1 cellular context compared by ENCODE assay signal in the genomic region with DNA sequence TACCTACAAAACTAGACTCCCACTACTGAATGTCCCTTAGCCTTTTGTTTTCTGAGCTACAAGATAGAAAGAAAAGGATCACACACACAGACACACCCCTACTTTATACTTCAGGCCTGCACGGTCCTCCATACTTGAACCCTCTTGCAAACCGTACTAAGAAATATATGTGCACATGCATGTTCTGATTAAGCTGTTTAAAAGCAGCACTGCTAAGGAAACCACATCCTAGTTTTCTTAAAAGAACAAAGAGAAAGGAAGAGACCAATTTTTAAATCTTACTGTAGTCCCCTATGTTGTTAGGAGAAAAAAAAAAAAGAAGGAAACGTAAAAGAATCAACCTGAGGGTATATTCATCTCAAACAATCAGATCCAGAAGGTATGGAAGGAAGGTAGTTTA.
TF ChIP-seq lines count a peak whose summit lies in the region.

No MANE protein-coding gene starts in this region.

TF ChIP-seq in GM23338, 12 proteins besides CTCF, POLR2A, EP300 and RAD21:
- TF ChIP-seq, protein P1, sequence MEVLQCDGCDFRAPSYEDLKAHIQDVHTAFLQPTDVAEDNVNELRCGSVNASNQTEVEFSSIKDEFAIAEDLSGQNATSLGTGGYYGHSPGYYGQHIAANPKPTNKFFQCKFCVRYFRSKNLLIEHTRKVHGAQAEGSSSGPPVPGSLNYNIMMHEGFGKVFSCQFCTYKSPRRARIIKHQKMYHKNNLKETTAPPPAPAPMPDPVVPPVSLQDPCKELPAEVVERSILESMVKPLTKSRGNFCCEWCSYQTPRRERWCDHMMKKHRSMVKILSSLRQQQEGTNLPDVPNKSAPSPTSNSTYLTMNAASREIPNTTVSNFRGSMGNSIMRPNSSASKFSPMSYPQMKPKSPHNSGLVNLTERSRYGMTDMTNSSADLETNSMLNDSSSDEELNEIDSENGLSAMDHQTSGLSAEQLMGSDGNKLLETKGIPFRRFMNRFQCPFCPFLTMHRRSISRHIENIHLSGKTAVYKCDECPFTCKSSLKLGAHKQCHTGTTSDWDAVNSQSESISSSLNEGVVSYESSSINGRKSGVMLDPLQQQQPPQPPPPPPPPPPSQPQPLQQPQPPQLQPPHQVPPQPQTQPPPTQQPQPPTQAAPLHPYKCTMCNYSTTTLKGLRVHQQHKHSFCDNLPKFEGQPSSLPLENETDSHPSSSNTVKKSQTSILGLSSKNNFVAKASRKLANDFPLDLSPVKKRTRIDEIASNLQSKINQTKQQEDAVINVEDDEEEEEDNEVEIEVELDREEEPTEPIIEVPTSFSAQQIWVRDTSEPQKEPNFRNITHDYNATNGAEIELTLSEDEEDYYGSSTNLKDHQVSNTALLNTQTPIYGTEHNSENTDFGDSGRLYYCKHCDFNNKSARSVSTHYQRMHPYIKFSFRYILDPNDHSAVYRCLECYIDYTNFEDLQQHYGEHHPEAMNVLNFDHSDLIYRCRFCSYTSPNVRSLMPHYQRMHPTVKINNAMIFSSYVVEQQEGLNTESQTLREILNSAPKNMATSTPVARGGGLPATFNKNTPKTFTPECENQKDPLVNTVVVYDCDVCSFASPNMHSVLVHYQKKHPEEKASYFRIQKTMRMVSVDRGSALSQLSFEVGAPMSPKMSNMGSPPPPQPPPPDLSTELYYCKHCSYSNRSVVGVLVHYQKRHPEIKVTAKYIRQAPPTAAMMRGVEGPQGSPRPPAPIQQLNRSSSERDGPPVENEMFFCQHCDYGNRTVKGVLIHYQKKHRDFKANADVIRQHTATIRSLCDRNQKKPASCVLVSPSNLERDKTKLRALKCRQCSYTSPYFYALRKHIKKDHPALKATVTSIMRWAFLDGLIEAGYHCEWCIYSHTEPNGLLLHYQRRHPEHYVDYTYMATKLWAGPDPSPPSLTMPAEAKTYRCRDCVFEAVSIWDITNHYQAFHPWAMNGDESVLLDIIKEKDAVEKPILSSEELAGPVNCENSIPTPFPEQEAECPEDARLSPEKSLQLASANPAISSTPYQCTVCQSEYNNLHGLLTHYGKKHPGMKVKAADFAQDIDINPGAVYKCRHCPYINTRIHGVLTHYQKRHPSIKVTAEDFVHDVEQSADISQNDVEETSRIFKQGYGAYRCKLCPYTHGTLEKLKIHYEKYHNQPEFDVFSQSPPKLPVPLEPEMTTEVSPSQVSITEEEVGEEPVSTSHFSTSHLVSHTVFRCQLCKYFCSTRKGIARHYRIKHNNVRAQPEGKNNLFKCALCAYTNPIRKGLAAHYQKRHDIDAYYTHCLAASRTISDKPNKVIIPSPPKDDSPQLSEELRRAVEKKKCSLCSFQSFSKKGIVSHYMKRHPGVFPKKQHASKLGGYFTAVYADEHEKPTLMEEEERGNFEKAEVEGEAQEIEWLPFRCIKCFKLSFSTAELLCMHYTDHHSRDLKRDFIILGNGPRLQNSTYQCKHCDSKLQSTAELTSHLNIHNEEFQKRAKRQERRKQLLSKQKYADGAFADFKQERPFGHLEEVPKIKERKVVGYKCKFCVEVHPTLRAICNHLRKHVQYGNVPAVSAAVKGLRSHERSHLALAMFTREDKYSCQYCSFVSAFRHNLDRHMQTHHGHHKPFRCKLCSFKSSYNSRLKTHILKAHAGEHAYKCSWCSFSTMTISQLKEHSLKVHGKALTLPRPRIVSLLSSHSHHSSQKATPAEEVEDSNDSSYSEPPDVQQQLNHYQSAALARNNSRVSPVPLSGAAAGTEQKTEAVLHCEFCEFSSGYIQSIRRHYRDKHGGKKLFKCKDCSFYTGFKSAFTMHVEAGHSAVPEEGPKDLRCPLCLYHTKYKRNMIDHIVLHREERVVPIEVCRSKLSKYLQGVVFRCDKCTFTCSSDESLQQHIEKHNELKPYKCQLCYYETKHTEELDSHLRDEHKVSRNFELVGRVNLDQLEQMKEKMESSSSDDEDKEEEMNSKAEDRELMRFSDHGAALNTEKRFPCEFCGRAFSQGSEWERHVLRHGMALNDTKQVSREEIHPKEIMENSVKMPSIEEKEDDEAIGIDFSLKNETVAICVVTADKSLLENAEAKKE (CRISPR knock-in tag; IDR thresholded peaks at IDR 0.05), result no peak
- TF ChIP-seq ZNF114 (CRISPR knock-in tag; IDR thresholded peaks at IDR 0.05), result no peak
- TF ChIP-seq ZNF331 (CRISPR knock-in tag; IDR thresholded peaks at IDR 0.05; ENCODE audit: low read depth), result no peak
- TF ChIP-seq ETS1 (IDR thresholded peaks at IDR 0.05), result no peak
- TF ChIP-seq STAT1 (IDR thresholded peaks at IDR 0.05; ENCODE audit: unreplicated experiment), result no peak
- no peak for TF ChIP-seq POLR2AphosphoS5 (IDR thresholded peaks at IDR 0.05; ENCODE audit: low read depth)
- TF ChIP-seq JUNB (IDR thresholded peaks at IDR 0.05; ENCODE audit: unreplicated experiment), result no peak
- TF ChIP-seq NANOG (IDR thresholded peaks at IDR 0.05; ENCODE audit: borderline replicate concordance), result no peak
- no peak for TF ChIP-seq REST (IDR thresholded peaks at IDR 0.05; ENCODE audit: unreplicated experiment)
- TF ChIP-seq CREB1 (CRISPR knock-in tag; IDR thresholded peaks at IDR 0.05; ENCODE audit: low read depth), result no peak
- no peak for TF ChIP-seq EZH2 (IDR thresholded peaks at IDR 0.05; ENCODE audit: low read depth, unreplicated experiment)
- no peak for TF ChIP-seq EZH2phosphoT487 (IDR thresholded peaks at IDR 0.05; ENCODE audit: unreplicated experiment)
